In the genomic region with DNA sequence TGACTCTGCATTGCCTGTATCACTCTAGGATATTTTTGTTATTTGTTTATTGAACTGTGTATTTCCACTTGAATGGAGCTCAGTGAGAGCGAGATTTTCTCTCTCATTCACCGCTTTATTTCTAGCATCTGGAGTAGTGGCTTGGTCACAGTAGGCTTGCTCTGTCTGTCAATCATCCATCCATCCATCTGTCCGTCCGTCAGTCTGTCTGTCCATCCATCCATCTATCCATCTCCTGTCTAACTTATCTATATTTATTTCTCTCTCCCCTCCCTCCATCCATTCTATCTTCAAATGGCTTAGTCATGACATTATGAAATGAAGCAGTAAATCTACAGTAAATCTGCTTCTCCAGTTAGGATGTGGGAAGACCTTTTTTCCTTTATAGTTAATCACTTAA, we compare ENCODE assay signal across 21 cellular contexts.
DNase-seq lines count a peak whose midpoint lies in the region; ATAC-seq and TF ChIP-seq lines count a peak whose summit lies in the region.
"Had no signal": no experiment of that assay in that cellular context is flagged by ENCODE, and none has a peak within 500 bp of the region (broad histone marks: within the 10 kb centered on the region; RNA-seq: fewer than 3 reads in every experiment).

No MANE protein-coding gene starts in this region.

- in situ Hi-C loops in ACHN (cut with HindIII; ENCODE audit: low pct_ligation_motif_present, low pct_unique_long_range_greater_than_20kb, low sequenced_read_pairs) = no loop called here

- H3K4me3 Mint-ChIP-seq in endodermal cell (no peak overlapping the region), endothelial cell (ENCODE audit: unreplicated experiment) (no peak overlapping the region)

- no peak for ATAC-seq in SK-N-SH treated with all-trans-retinoic acid at 6 μM for 48 hours
- ATAC-seq in GM18867 (IDR thresholded peaks at IDR 0.05; ENCODE audit: unreplicated experiment) = no peak

- H3K36me3 Mint-ChIP-seq in endodermal cell (ENCODE audit: low read depth) (peaks cover 6% of the 10 kb centered on the region), endothelial cell (ENCODE audit: low read depth, unreplicated experiment) (peaks cover 11% of the 10 kb centered on the region)

- CTCF ChIA-PET in HEK293 (lab: Yijun Ruan, JAX) = interaction anchor here (1.6 kb wide), 1 partner anchor 161 kb away, joined by 4 read pairs; no protein-coding TSS in a partner anchor

- H3K4me1 Mint-ChIP-seq in endodermal cell (peaks cover 12% of the 10 kb centered on the region), endothelial cell (ENCODE audit: unreplicated experiment) (peaks cover 5% of the 10 kb centered on the region)

- H3K9ac ChIP-seq in endodermal cell (ENCODE audit: extremely low read depth, low read length, poor library complexity, severe bottlenecking) = no peak overlapping the region

- H3K27ac Mint-ChIP-seq in endodermal cell (no peak overlapping the region), endothelial cell (ENCODE audit: unreplicated experiment) (no peak overlapping the region)

- H3K27me3 ChIP-seq in endodermal cell (ENCODE audit: control insufficient read depth, insufficient read depth, low read length, poor library complexity, severe bottlenecking) = no peaks in the 10 kb centered on the region
- H3K27me3 ChIP-seq: BE2C had no signal

- POLR2A ChIA-PET in HEK293 (lab: Yijun Ruan, JAX) = no interaction called here

- H3K27ac ChIP-seq in HEK293 (ENCODE audit: extremely low read depth, low read depth, low read length) (no peak overlapping the region), endodermal cell (ENCODE audit: low read depth, low read length) (no peak overlapping the region)
- H3K27ac ChIP-seq: HL-60 had no signal

- TF ChIP-seq CTCF in HEK293 (tag by site-specific recombination; IDR thresholded peaks at IDR 0.05) (no peak), endodermal cell (conservative IDR thresholded peaks at IDR 0.05) (no peak), endothelial cell (IDR thresholded peaks at IDR 0.05; ENCODE audit: unreplicated experiment) (no peak)

- DNase-seq in ACHN (peak; percentile 3), endodermal cell (peak; percentile 15), endothelial cell (ENCODE audit: low spot score) (no peak), DMS53 treated with DMSO at 0.1 percent for 48 hours (lab: John Stamatoyannopoulos, UW; ENCODE audit: unreplicated experiment) (no peak), NCI-H446 treated with DMSO at 0.1 percent for 48 hours (lab: John Stamatoyannopoulos, UW) (no peak)
- DNase-seq: BE2C, GDM1, KG1, NCI-H1092 treated with DMSO at 0.1 percent for 48 hours, NCI-H1436 treated with DMSO at 0.1 percent for 48 hours, NCI-H1930, NCI-H2227 treated with DMSO at 0.1 percent for 48 hours, NCI-H524, NCI-H82, OCI-M1, Right ventricle myocardium superior, SW 1271 had no signal

- no peaks in the 10 kb centered on the region for H3K27me3 Mint-ChIP-seq in endodermal cell (ENCODE audit: insufficient read depth)
- H3K27me3 Mint-ChIP-seq in endothelial cell (ENCODE audit: unreplicated experiment) = peaks cover 4% of the 10 kb centered on the region

- H3K4me1 ChIP-seq in HEK293 (ENCODE audit: control insufficient read depth, insufficient read depth, low read length) (peaks cover 6% of the 10 kb centered on the region), endodermal cell (ENCODE audit: control insufficient read depth, insufficient read depth, low read length) (peaks cover 3% of the 10 kb centered on the region)
- H3K4me1 ChIP-seq: BE2C had no signal

- no peaks in the 10 kb centered on the region for H3K9me3 ChIP-seq in HEK293 (ENCODE audit: control insufficient read depth, insufficient read depth, low read depth, low read length)
- no peaks in the 10 kb centered on the region for H3K9me3 ChIP-seq in endodermal cell (ENCODE audit: control insufficient read depth, low read length)
- H3K9me3 ChIP-seq: BE2C had no signal

- 88 to 100% methylated on average over 4 of the region's 4 CpGs for WGBS in endodermal cell (ENCODE audit: insufficient coverage in 1 of 2, insufficient read length in 1 of 2), 2 experiments

- no peak overlapping the region for H3K4me3 ChIP-seq in HEK293 (ENCODE audit: low read depth, low read length)
- H3K4me3 ChIP-seq in endodermal cell (ENCODE audit: low read length) = no peak overlapping the region

- peaks cover 0 to 15% of the 10 kb centered on the region in 2 experiments; a peak in 1 of 3 replicates for H3K36me3 ChIP-seq in HEK293 (ENCODE audit: control insufficient read depth in 2 of 2, insufficient read depth in 1 of 2, low read length in 2 of 2)
- no peaks in the 10 kb centered on the region for H3K36me3 ChIP-seq in endodermal cell (ENCODE audit: control insufficient read depth, insufficient read depth, low read length)
- H3K36me3 ChIP-seq: BE2C had no signal

- H3K9me3 Mint-ChIP-seq in endodermal cell = no peaks in the 10 kb centered on the region
- no peaks in the 10 kb centered on the region for H3K9me3 Mint-ChIP-seq in endothelial cell (ENCODE audit: unreplicated experiment)

TF ChIP-seq in HEK293, 187 proteins besides CTCF, POLR2A, EP300 and RAD21:
- TF ChIP-seq ZNF792 (tag by site-specific recombination; IDR thresholded peaks at IDR 0.05) (no peak), MZF1 (tag by site-specific recombination; IDR thresholded peaks at IDR 0.05; ENCODE audit: borderline replicate concordance) (no peak), ZNF366 (tag by site-specific recombination; conservative IDR thresholded peaks at IDR 0.05) (peak; percentile 38; the same call in 1 of the 2 replicates), ZFHX2 (tag by site-specific recombination; conservative IDR thresholded peaks at IDR 0.05) (no peak), ZNF10 (tag by site-specific recombination; IDR thresholded peaks at IDR 0.05) (no peak)
TF ChIP-seq in HEK293: peak in this region for 1.

TF ChIP-seq in SK-N-SH treated with all-trans-retinoic acid at 6 μM for 48 hours, 23 proteins besides CTCF, POLR2A, EP300 and RAD21:
- TF ChIP-seq ISL1 (CRISPR knock-in tag; IDR thresholded peaks at IDR 0.05) = 0 out of 2 replicates have a peak, but pooled peaks have one; percentile 21
- TF ChIP-seq ZNF8 (CRISPR knock-in tag; IDR thresholded peaks at IDR 0.05) = no peak
- no peak for TF ChIP-seq BACH2 (CRISPR knock-in tag; IDR thresholded peaks at IDR 0.05; ENCODE audit: borderline replicate concordance)

Comparison
In these comparisons a context has a peak if more than half of its experiments do, and no peak if none do; other contexts are left out.
1. DNase-seq: peak in ACHN (single experiment) and endodermal cell (single experiment); none in endothelial cell (single experiment), DMS53 treated with DMSO at 0.1 percent for 48 hours (single experiment) and NCI-H446 treated with DMSO at 0.1 percent for 48 hours (single experiment).